ENCODE assay signal across 7 cellular contexts in the genomic region with DNA sequence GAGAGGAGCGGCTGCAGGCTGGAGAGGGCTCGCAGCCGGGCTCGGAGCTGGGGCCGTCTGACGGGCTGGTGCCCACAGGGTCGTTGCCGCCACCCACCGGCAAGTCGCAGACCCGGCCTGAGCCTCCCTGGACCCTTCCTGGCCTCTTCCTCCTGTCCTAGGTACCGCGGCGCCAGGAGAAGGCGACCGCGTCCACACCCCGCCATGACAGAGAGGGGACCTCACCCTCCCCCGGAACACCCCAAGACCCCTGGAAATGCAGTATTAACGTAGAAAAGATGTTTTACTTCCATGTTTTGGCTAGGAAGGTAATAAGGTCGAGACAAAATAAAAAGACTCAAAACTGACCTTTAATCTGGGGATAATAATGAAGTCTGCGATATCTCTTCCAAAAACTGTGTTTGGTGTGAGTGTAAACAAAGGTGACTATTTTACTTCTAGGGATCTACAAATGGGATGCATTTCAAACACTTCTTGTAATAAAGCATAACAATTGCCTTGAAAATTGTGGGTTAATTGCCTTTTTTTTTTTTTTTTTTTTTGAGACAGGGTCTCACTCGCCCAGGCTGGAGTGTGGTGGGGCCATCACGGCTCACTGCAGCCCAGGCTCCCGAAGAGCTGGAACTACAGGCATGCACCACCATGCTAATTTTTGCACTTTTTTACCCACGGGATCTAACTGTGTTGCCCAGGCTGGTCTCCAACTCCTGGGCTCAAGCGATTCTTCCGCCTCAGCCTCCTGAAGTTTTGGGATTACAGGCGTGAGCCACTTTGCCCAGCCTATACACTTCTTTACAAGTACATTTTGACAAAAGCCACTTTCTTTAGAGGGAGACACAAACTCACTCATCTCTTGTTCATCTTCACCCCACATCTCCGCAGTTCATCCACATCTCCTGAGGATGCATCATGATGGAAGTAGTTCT. TPM values are rescaled to one million over a fixed set of nuclear protein-coding genes. Genes with fewer than 3 reads are reported as not detected.
DNase-seq lines count a peak whose midpoint lies in the region; ATAC-seq, FAIRE-seq and TF ChIP-seq lines count a peak whose summit lies in the region.

No MANE protein-coding gene starts in this region.

- DNase-seq in astrocyte (ENCODE audit: low read depth) (no peak), memory B cell (ENCODE audit: low spot score in 2 of 2) (no peak), SW480 (ENCODE audit: low spot score) (no peak), LoVo (ENCODE audit: low spot score) (no peak)
- DNase-seq in activated CD8-positive, alpha-beta memory T cell treated with anti-CD3 and anti-CD28 coated beads, Interleukin-2, amount 50 U/mL, for 4 hours, result no peak

- H3K4me1 ChIP-seq in astrocyte (ENCODE audit: insufficient read depth, low read length), result peaks cover 16% of the 10 kb centered on the region

- peak overlapping the region; percentile 99 for H3K4me2 ChIP-seq in astrocyte (ENCODE audit: low read length)

- H3K27me3 Mint-ChIP-seq in astrocyte (ENCODE audit: low read depth, unreplicated experiment) (no peaks in the 10 kb centered on the region), memory B cell (no peaks in the 10 kb centered on the region)

- H3K27ac ChIP-seq in astrocyte (ENCODE audit: low read depth, low read length), result peak overlapping the region; percentile 98

- ATAC-seq in GM19023 (IDR thresholded peaks at IDR 0.05; ENCODE audit: unreplicated experiment) (peak; percentile 40), HG03095 (IDR thresholded peaks at IDR 0.05; ENCODE audit: unreplicated experiment) (peak; percentile 38), memory B cell (ENCODE audit: low read depth) (peak; percentile 34)

- no peaks in the 10 kb centered on the region for H3K27me3 ChIP-seq in astrocyte (ENCODE audit: insufficient read depth, low read length)

- H3K36me3 Mint-ChIP-seq in astrocyte (ENCODE audit: low read depth, unreplicated experiment) (peaks cover 21% of the 10 kb centered on the region), memory B cell (peaks cover 13% of the 10 kb centered on the region)

- H3K9me3 ChIP-seq in astrocyte (ENCODE audit: insufficient read depth, low read depth, low read length), result no peaks in the 10 kb centered on the region

- H3K36me3 ChIP-seq in astrocyte (ENCODE audit: insufficient read depth, low read length), result peaks cover 21% of the 10 kb centered on the region

- peak overlapping the region; percentile 84 for H2AFZ ChIP-seq in astrocyte (ENCODE audit: low read depth, low read length)

- H3K9ac ChIP-seq in astrocyte (ENCODE audit: low read length), result peak overlapping the region; percentile 100

- H3K9me3 Mint-ChIP-seq in astrocyte (ENCODE audit: unreplicated experiment) (no peaks in the 10 kb centered on the region), memory B cell (no peaks in the 10 kb centered on the region)

- H3K4me1 Mint-ChIP-seq in astrocyte (ENCODE audit: low read depth, unreplicated experiment), result peaks cover 19% of the 10 kb centered on the region
- peaks cover 16% of the 10 kb centered on the region for H3K4me1 Mint-ChIP-seq in memory B cell

- H3K79me2 ChIP-seq in astrocyte (ENCODE audit: insufficient read depth, low read length), result peaks cover 42% of the 10 kb centered on the region

- no peak for FAIRE-seq in astrocyte (lab: Jason Lieb, UNC)

- peaks cover 41% of the 10 kb centered on the region for H4K20me1 ChIP-seq in astrocyte (ENCODE audit: insufficient read depth, low read length)

- peak overlapping the region; percentile 94 for H3K27ac Mint-ChIP-seq in astrocyte (ENCODE audit: unreplicated experiment)
- H3K27ac Mint-ChIP-seq in memory B cell, result peak overlapping the region; percentile 100

- H3K4me3 Mint-ChIP-seq in astrocyte (ENCODE audit: unreplicated experiment) (peak overlapping the region; percentile 99), memory B cell (peak overlapping the region; percentile 97)

- peak overlapping the region; percentile 100 for H3K4me3 ChIP-seq in astrocyte (ENCODE audit: insufficient read depth, low read depth, low read length)

- TF ChIP-seq CTCF in astrocyte (IDR thresholded peaks at IDR 0.05; ENCODE audit: insufficient read depth, low read depth, low read length), result no peak

RNA-seq across cellular contexts. Expression of gene RSRP1, which starts 0.8 kb away (rescaled TPM):
- total RNA-seq in astrocyte, result 78.0 and 88.3 TPM in 2 replicates

RNA-seq across cellular contexts. Expression of gene SYF2, which starts 15.8 kb away (rescaled TPM):
- total RNA-seq in astrocyte, result 28.5 and 29.1 TPM in 2 replicates

RNA-seq across cellular contexts. Expression of gene RHD, which starts 24.2 kb away (rescaled TPM):
- total RNA-seq in astrocyte, result not detected in 2 replicates
